8 cellular contexts compared by ENCODE assay signal in genomic region chr2:152730591-152731333, GRCh38. TPM values are rescaled to one million over a fixed set of nuclear protein-coding genes. Genes with fewer than 3 reads are reported as not detected.
DNase-seq lines count a peak whose midpoint lies in the region; ATAC-seq and TF ChIP-seq lines count a peak whose summit lies in the region.

No MANE protein-coding gene starts in this region.

- peaks cover 18% of the 10 kb centered on the region for H3K4me1 ChIP-seq in CD8-positive, alpha-beta T cell (ENCODE audit: insufficient read depth, low read length)
- no peaks in the 10 kb centered on the region for H3K4me1 ChIP-seq in mesendoderm (ENCODE audit: control insufficient read depth, low read depth, low read length)
- H3K4me1 ChIP-seq in GM23338 (ENCODE audit: insufficient read depth): no peaks in the 10 kb centered on the region

- intact Hi-C loops in CD8-positive, alpha-beta T cell (cut with DNase I, micrococcal nuclease): loop anchor here in 1 of 2 experiments (5.0 kb wide), 1 partner anchor 33 kb away; no protein-coding TSS in a partner anchor

- H3K9ac ChIP-seq in mesendoderm (ENCODE audit: low read length): no peak overlapping the region

- no peaks in the 10 kb centered on the region for H3K27me3 ChIP-seq in CD8-positive, alpha-beta T cell (ENCODE audit: insufficient read depth, low read length)
- no peaks in the 10 kb centered on the region for H3K27me3 ChIP-seq in mesendoderm (ENCODE audit: insufficient read depth, low read length, poor library complexity)
- H3K27me3 ChIP-seq in GM23338 (ENCODE audit: insufficient read depth): no peaks in the 10 kb centered on the region

- H3K36me3 Mint-ChIP-seq in CD8-positive, alpha-beta T cell: peaks cover 2% of the 10 kb centered on the region
- H3K36me3 Mint-ChIP-seq in GM23338 (ENCODE audit: low read depth): peaks cover 9% of the 10 kb centered on the region

- no peak overlapping the region for H2BK5ac ChIP-seq in mesendoderm (ENCODE audit: low read length)

- H2BK120ac ChIP-seq in mesendoderm (ENCODE audit: low read depth, low read length): no peak overlapping the region

- no peak for TF ChIP-seq CTCF in CD8-positive, alpha-beta T cell (IDR thresholded peaks at IDR 0.05)
- no peak for TF ChIP-seq CTCF in GM23338 (conservative IDR thresholded peaks at IDR 0.05; ENCODE audit: low read depth in 2 of 2)

- no peak overlapping the region for H3K27ac ChIP-seq in CD8-positive, alpha-beta T cell (ENCODE audit: low read depth, low read length)
- H3K27ac ChIP-seq in mesendoderm (ENCODE audit: low read depth, low read length): no peak overlapping the region
- H3K27ac ChIP-seq in GM23338 (ENCODE audit: low read depth): no peak overlapping the region

- peaks cover 27% of the 10 kb centered on the region; the same call in 1 of the 2 replicates for H4K20me1 ChIP-seq in GM23338 (replicated peaks; ENCODE audit: insufficient read depth)

- no peaks in the 10 kb centered on the region for H3K9me3 Mint-ChIP-seq in CD8-positive, alpha-beta T cell
- no peaks in the 10 kb centered on the region for H3K9me3 Mint-ChIP-seq in GM23338

- POLR2A ChIA-PET in CD8-positive, alpha-beta T cell (lab: Charles Lee): interaction anchor here (2.6 kb wide), 1 partner anchor 14 kb away, joined by 12 read pairs; the partner anchor contains the start of gene PRPF40A

- no peak overlapping the region for H3K27ac Mint-ChIP-seq in CD8-positive, alpha-beta T cell
- no peak overlapping the region; the same call in 1 of the 2 replicates for H3K27ac Mint-ChIP-seq in GM23338

- no peak overlapping the region for H2AFZ ChIP-seq in GM23338

- no peak overlapping the region for H2AK5ac ChIP-seq in mesendoderm (ENCODE audit: low read length)

- no peak overlapping the region for H3K4me3 Mint-ChIP-seq in CD8-positive, alpha-beta T cell
- H3K4me3 Mint-ChIP-seq in GM23338: no peak overlapping the region

- CTCF ChIA-PET in CD8-positive, alpha-beta T cell (lab: Charles Lee): no interaction called here

- H3K4me2 ChIP-seq in mesendoderm (ENCODE audit: low read length) (no peak overlapping the region), GM23338 (no peak overlapping the region)

- no peaks in the 10 kb centered on the region for H3F3A ChIP-seq in GM23338 (replicated peaks; ENCODE audit: low read depth)

- H3K4ac ChIP-seq in mesendoderm (ENCODE audit: low read depth, low read length): no peak overlapping the region

- no peak overlapping the region for H2BK15ac ChIP-seq in mesendoderm (replicated peaks; ENCODE audit: low read depth)

- H3K4me1 Mint-ChIP-seq in CD8-positive, alpha-beta T cell (ENCODE audit: low read depth): peaks cover 27% of the 10 kb centered on the region
- no peaks in the 10 kb centered on the region for H3K4me1 Mint-ChIP-seq in GM23338

- no CpG with 5 or more reads among the region's 1 CpG for WGBS in mesendoderm (ENCODE audit: extremely low coverage, insufficient coverage, low lambda C conversion rate)

- peak; percentile 27 to 68 (median 38) for DNase-seq in CD8-positive, alpha-beta T cell
- peak; percentile 90 for DNase-seq in Jurkat, Clone E6-1 (ENCODE audit: low read depth, low spot score)
- peak; percentile 74 for DNase-seq in activated effector memory CD4-positive, alpha-beta T cell treated with anti-CD3 and anti-CD28 coated beads, Interleukin-2, amount 50 U/mL, for 16 hours
- peak; percentile 53 for DNase-seq in renal cortical epithelial cell (ENCODE audit: low read depth)
- DNase-seq in NCI-H1105 (lab: John Stamatoyannopoulos, UW): no peak
- DNase-seq in mesendoderm: no peak
- DNase-seq in GM23338 (ENCODE audit: low spot score): no peak

- ATAC-seq in CD8-positive, alpha-beta T cell: peak; percentile 89
- peak; percentile 67 for ATAC-seq in GM21526 (IDR thresholded peaks at IDR 0.05; ENCODE audit: low FRiP score, unreplicated experiment)
- no peak for ATAC-seq in GM23338

- no peak overlapping the region for H3K23ac ChIP-seq in mesendoderm (ENCODE audit: low read length)

- H3K18ac ChIP-seq in mesendoderm (ENCODE audit: low read length): no peak overlapping the region

- no peak overlapping the region for H3K56ac ChIP-seq in mesendoderm (ENCODE audit: low read length)

- no peak overlapping the region for H4K5ac ChIP-seq in mesendoderm (ENCODE audit: low read length)

- H3K36me3 ChIP-seq in CD8-positive, alpha-beta T cell (ENCODE audit: insufficient read depth, low read length): no peaks in the 10 kb centered on the region
- H3K36me3 ChIP-seq in mesendoderm (ENCODE audit: control insufficient read depth, insufficient read depth, low read length) (no peaks in the 10 kb centered on the region), GM23338 (ENCODE audit: insufficient read depth) (no peaks in the 10 kb centered on the region; the same call in 1 of the 2 replicates)

- no peaks in the 10 kb centered on the region for H3K9me3 ChIP-seq in CD8-positive, alpha-beta T cell (ENCODE audit: low read length)

- no peak overlapping the region for H4K8ac ChIP-seq in mesendoderm (ENCODE audit: low read depth, low read length)

- no peak overlapping the region for H3K4me3 ChIP-seq in CD8-positive, alpha-beta T cell (ENCODE audit: low read depth, low read length)
- H3K4me3 ChIP-seq in Jurkat, Clone E6-1 (ENCODE audit: low read length): no peak overlapping the region
- H3K4me3 ChIP-seq in mesendoderm (ENCODE audit: low read length): no peak overlapping the region
- H3K4me3 ChIP-seq in GM23338: no peak overlapping the region

- peaks cover 6% of the 10 kb centered on the region for H3K79me1 ChIP-seq in mesendoderm (ENCODE audit: low read length)

- peaks cover 14% of the 10 kb centered on the region for H3K79me2 ChIP-seq in mesendoderm (ENCODE audit: control insufficient read depth, insufficient read depth, low read length)
- H3K79me2 ChIP-seq in GM23338 (replicated peaks; ENCODE audit: insufficient read depth): peaks cover 72% of the 10 kb centered on the region

- H3K27me3 Mint-ChIP-seq in CD8-positive, alpha-beta T cell (ENCODE audit: low read depth): no peaks in the 10 kb centered on the region
- H3K27me3 Mint-ChIP-seq in GM23338 (ENCODE audit: insufficient read depth, low read depth, poor library complexity): peaks cover 3% of the 10 kb centered on the region

- no peaks in the 10 kb centered on the region for H3K9me2 ChIP-seq in GM23338 (ENCODE audit: insufficient read depth)

TF ChIP-seq in GM23338, 12 proteins besides CTCF, POLR2A, EP300 and RAD21 (continues in another document):
- TF ChIP-seq NANOG (IDR thresholded peaks at IDR 0.05; ENCODE audit: borderline replicate concordance) (no peak), CREB1 (CRISPR knock-in tag; IDR thresholded peaks at IDR 0.05; ENCODE audit: low read depth) (no peak), REST (IDR thresholded peaks at IDR 0.05; ENCODE audit: unreplicated experiment) (no peak), EZH2phosphoT487 (IDR thresholded peaks at IDR 0.05; ENCODE audit: unreplicated experiment) (no peak), EZH2 (IDR thresholded peaks at IDR 0.05; ENCODE audit: low read depth, unreplicated experiment) (no peak)

RNA-seq across cellular contexts. Expression of gene ARL6IP6, which starts 12.3 kb away (rescaled TPM):
- total RNA-seq in CD8-positive, alpha-beta T cell: 1 to 10 TPM; 6.6 to 9.1 TPM
- 80.0 TPM for polyA plus RNA-seq in Jurkat, Clone E6-1 (2012; ENCODE audit: insufficient read depth, insufficient read length)
- total RNA-seq in renal cortical epithelial cell: 16.4 and 40.3 TPM in 2 replicates
- polyA plus RNA-seq in mesendoderm (2013, experiment 1 of 2): 34.4 TPM
- polyA plus RNA-seq in mesendoderm (2013, experiment 2 of 2): 41.9 TPM
- 43.5 and 65.4 TPM in 2 replicates for total RNA-seq in GM23338 (2014; rRNA removed; shearing (Covaris generic))
- polyA plus RNA-seq in GM23338 (2016; fragmentation: Nextera tagmentation; extraction: Ambion mirVana): 48.7 and 49.1 TPM in 2 replicates

RNA-seq across cellular contexts. Expression of gene PRPF40A, which starts 13.5 kb away (rescaled TPM):
- total RNA-seq in CD8-positive, alpha-beta T cell: 100 to 1,000 TPM; 164 to 180 TPM
- polyA plus RNA-seq in Jurkat, Clone E6-1 (2012; ENCODE audit: insufficient read depth, insufficient read length): 66.6 TPM
- 152 and 205 TPM in 2 replicates for total RNA-seq in renal cortical epithelial cell
- 328 TPM for polyA plus RNA-seq in mesendoderm (2013, experiment 1 of 2)
- polyA plus RNA-seq in mesendoderm (2013, experiment 2 of 2): 320 TPM
- 158 and 261 TPM in 2 replicates for total RNA-seq in GM23338 (2014; rRNA removed; shearing (Covaris generic))
- polyA plus RNA-seq in GM23338 (2016; fragmentation: Nextera tagmentation; extraction: Ambion mirVana): 194 and 254 TPM in 2 replicates

Comparison
In these comparisons a context has a peak if more than half of its experiments do, and no peak if none do; other contexts are left out.
1. DNase-seq: peak in CD8-positive, alpha-beta T cell (7 of 7), Jurkat, Clone E6-1 (single experiment), activated effector memory CD4-positive, alpha-beta T cell treated with anti-CD3 and anti-CD28 coated beads, Interleukin-2, amount 50 U/mL, for 16 hours (single experiment) and renal cortical epithelial cell (single experiment); none in NCI-H1105 (single experiment), mesendoderm (single experiment) and GM23338 (single experiment).